12 cellular contexts compared by ENCODE assay signal in genomic region chr9:94915476-94916450, GRCh38.
DNase-seq lines count a peak whose midpoint lies in the region; ATAC-seq, FAIRE-seq and TF ChIP-seq lines count a peak whose summit lies in the region.
"Had no signal": no experiment of that assay in that cellular context is flagged by ENCODE, and none has a peak within 500 bp of the region (broad histone marks: within the 10 kb centered on the region; RNA-seq: fewer than 3 reads in every experiment).

No MANE protein-coding gene starts in this region.

- peaks cover 5% of the 10 kb centered on the region for H3K36me3 Mint-ChIP-seq in astrocyte (ENCODE audit: low read depth, unreplicated experiment)

- ATAC-seq in HCT116 (no peak), left lobe of liver (no peak), GM21381 (IDR thresholded peaks at IDR 0.05; ENCODE audit: unreplicated experiment) (no peak)
- ATAC-seq: activated T-cell treated with anti-CD3 and anti-CD28 coated beads, Interleukin-2, amount 50 U/mL, for 72 hours had no signal

- TF ChIP-seq POLR2A in HCT116 (IDR thresholded peaks at IDR 0.05; ENCODE audit: borderline replicate concordance, extremely low read depth, insufficient read depth, insufficient read length) = no peak
- TF ChIP-seq POLR2A in stomach (IDR thresholded peaks at IDR 0.05) = no peak

- H3K9ac ChIP-seq in HCT116 (ENCODE audit: low read length) = 0 out of 2 replicates have a peak overlapping the region, but pooled peaks have one; percentile 6
- no peak overlapping the region for H3K9ac ChIP-seq in astrocyte (ENCODE audit: low read length)

- RAD21 ChIA-PET in HCT116 (lab: Charles Lee; ENCODE audit: low non-redundant PET in 1 of 2, low total read pairs in 2 of 2, uncharacterized antibody in 2 of 2, unreplicated experiment in 2 of 2) = no interaction called here

- H2AFZ ChIP-seq in HCT116 (ENCODE audit: low read depth, low read length, poor library complexity, severe bottlenecking) (no peak overlapping the region), astrocyte (ENCODE audit: low read depth, low read length) (no peak overlapping the region)

- intact Hi-C loops in HCT116 (cut with micrococcal nuclease) (no loop called here), stomach (cut with DNase I; ENCODE audit: low total_unique reads) (no loop called here)

- H3K4me1 ChIP-seq in HCT116 (ENCODE audit: control insufficient read depth in 1 of 2, insufficient read depth in 2 of 2, low read length in 2 of 2) (peaks cover 92 to 100% of the 10 kb centered on the region in 2 experiments), astrocyte (ENCODE audit: insufficient read depth, low read length) (peaks cover 43% of the 10 kb centered on the region), stomach (peaks cover 22 to 53% (median 38%) of the 10 kb centered on the region in 4 donors)

- TF ChIP-seq EP300 in stomach (IDR thresholded peaks at IDR 0.05) = no peak

- H3K27me3 ChIP-seq in HCT116 (ENCODE audit: insufficient read depth, low read length) = no peaks in the 10 kb centered on the region
- no peaks in the 10 kb centered on the region for H3K27me3 ChIP-seq in astrocyte (ENCODE audit: insufficient read depth, low read length)
- H3K27me3 ChIP-seq in stomach = no peaks in the 10 kb centered on the region
- H3K27me3 ChIP-seq: ovary had no signal

- H3K4me2 ChIP-seq in HCT116 (ENCODE audit: low read length) (peak overlapping the region; percentile 17; the same call in 1 of the 2 replicates), astrocyte (ENCODE audit: low read length) (no peak overlapping the region)

- no peaks in the 10 kb centered on the region for H3K79me2 ChIP-seq in HCT116 (ENCODE audit: insufficient read depth, low read length)
- H3K79me2 ChIP-seq in astrocyte (ENCODE audit: insufficient read depth, low read length) = peaks cover 4% of the 10 kb centered on the region

- H3K27ac ChIP-seq in HCT116 (ENCODE audit: low read depth, low read length) (no peak overlapping the region), astrocyte (ENCODE audit: low read depth, low read length) (peak overlapping the region; percentile 84), stomach (peak overlapping the region in 3 of 5 donors; percentile 13 to 71 (median 52))
- H3K27ac ChIP-seq: SK-N-MC had no signal

- H3K9me3 ChIP-seq in HCT116 (ENCODE audit: control insufficient read depth in 1 of 2, insufficient read depth in 1 of 2, low read depth in 1 of 2, low read length in 2 of 2) = no peaks in the 10 kb centered on the region
- no peaks in the 10 kb centered on the region for H3K9me3 ChIP-seq in astrocyte (ENCODE audit: insufficient read depth, low read depth, low read length)
- no peaks in the 10 kb centered on the region for H3K9me3 ChIP-seq in stomach
- H3K9me3 ChIP-seq: ovary had no signal

- H3K4me3 ChIP-seq in HCT116 (replicated peaks in 1 of 2; ENCODE audit: low read depth in 1 of 2, low read length in 2 of 2) (no peak overlapping the region), astrocyte (ENCODE audit: insufficient read depth, low read depth, low read length) (no peak overlapping the region), stomach (no peak overlapping the region)
- H3K4me3 ChIP-seq: ovary, SK-N-MC had no signal

- H3K36me3 ChIP-seq in HCT116 (ENCODE audit: control insufficient read depth in 1 of 2, insufficient read depth in 2 of 2, low read length in 2 of 2) (no peaks in the 10 kb centered on the region), astrocyte (ENCODE audit: insufficient read depth, low read length) (no peaks in the 10 kb centered on the region), stomach (no peaks in the 10 kb centered on the region)
- H3K36me3 ChIP-seq: ovary had no signal

- no peak for DNase-seq in HCT116 (ENCODE audit: low read depth, low spot score)
- DNase-seq in astrocyte (ENCODE audit: low read depth) = no peak
- peak; percentile 15 for DNase-seq in left lobe of liver (ENCODE audit: low spot score)
- no peak for DNase-seq in stomach
- no peak for DNase-seq in NCI-H2171 treated with DMSO at 0.1 percent for 48 hours (lab: John Stamatoyannopoulos, UW)
- no peak for DNase-seq in stimulated activated CD8-positive, alpha-beta memory T cell treated with anti-CD3 and anti-CD28 coated beads, Interleukin-4, amount 100 ng/mL, for 48 hours
- DNase-seq: activated T-cell treated with anti-CD3 and anti-CD28 coated beads, Interleukin-2, amount 50 U/mL, for 72 hours; NCI-H446 treated with DMSO at 0.1 percent for 48 hours had no signal

- TF ChIP-seq CTCF in HCT116 (IDR thresholded peaks at IDR 0.05 in 2 of 3, conservative IDR thresholded peaks at IDR 0.05 in 1 of 3; ENCODE audit: borderline replicate concordance in 1 of 3, insufficient read depth in 1 of 3, low read depth in 2 of 3, low read length in 2 of 3) = no peak
- TF ChIP-seq CTCF in astrocyte (IDR thresholded peaks at IDR 0.05; ENCODE audit: insufficient read depth, low read depth, low read length) = no peak
- TF ChIP-seq CTCF in stomach (IDR thresholded peaks at IDR 0.05) = no peak

- H3K9me3 Mint-ChIP-seq in astrocyte (ENCODE audit: unreplicated experiment) = peaks cover 7% of the 10 kb centered on the region
- H3K9me3 Mint-ChIP-seq: activated T-cell treated with anti-CD3 and anti-CD28 coated beads, Interleukin-2, amount 50 U/mL, for 72 hours; stimulated activated naive CD8-positive, alpha-beta T cell treated with anti-CD3 and anti-CD28 coated beads, Interleukin-15, Interleukin-2, amounts not matched to agents 100 ng/mL and 50 ng/mL, for 24 hours had no signal

- no peaks in the 10 kb centered on the region for H3K27me3 Mint-ChIP-seq in astrocyte (ENCODE audit: low read depth, unreplicated experiment)
- H3K27me3 Mint-ChIP-seq: stimulated activated naive CD8-positive, alpha-beta T cell treated with anti-CD3 and anti-CD28 coated beads, Interleukin-15, Interleukin-2, amounts not matched to agents 100 ng/mL and 50 ng/mL, for 24 hours had no signal

- H3K9me2 ChIP-seq in HCT116 (ENCODE audit: insufficient read depth) = no peaks in the 10 kb centered on the region

- H3K27ac Mint-ChIP-seq in astrocyte (ENCODE audit: unreplicated experiment) = peak overlapping the region; percentile 90
- H3K27ac Mint-ChIP-seq: activated T-cell treated with anti-CD3 and anti-CD28 coated beads, Interleukin-2, amount 50 U/mL, for 72 hours; stimulated activated naive CD8-positive, alpha-beta T cell treated with anti-CD3 and anti-CD28 coated beads, Interleukin-15, Interleukin-2, amounts not matched to agents 100 ng/mL and 50 ng/mL, for 24 hours had no signal

- 88 to 92% (median 89%) methylated on average over 17 of the region's 17 CpGs for WGBS in stomach, 5 donors

- no peak overlapping the region for H3K4me3 Mint-ChIP-seq in astrocyte (ENCODE audit: unreplicated experiment)
- H3K4me3 Mint-ChIP-seq: activated T-cell treated with anti-CD3 and anti-CD28 coated beads, Interleukin-2, amount 50 U/mL, for 72 hours; stimulated activated naive CD8-positive, alpha-beta T cell treated with anti-CD3 and anti-CD28 coated beads, Interleukin-15, Interleukin-2, amounts not matched to agents 100 ng/mL and 50 ng/mL, for 24 hours had no signal

- POLR2A ChIA-PET in HCT116 (lab: Charles Lee) = no interaction called here

- BruUV-seq in HCT116 (replicated peaks; lab: Mats Ljungman, UMichigan) = no TSS peak

- no peak for FAIRE-seq in astrocyte (lab: Jason Lieb, UNC)

- no peaks in the 10 kb centered on the region for H4K20me1 ChIP-seq in HCT116 (ENCODE audit: insufficient read depth)
- H4K20me1 ChIP-seq in astrocyte (ENCODE audit: insufficient read depth, low read length) = no peaks in the 10 kb centered on the region

- peaks cover 60% of the 10 kb centered on the region for H3K4me1 Mint-ChIP-seq in astrocyte (ENCODE audit: low read depth, unreplicated experiment)

- no peak for TF ChIP-seq RAD21 in HCT116 (IDR thresholded peaks at IDR 0.05; ENCODE audit: low read depth)

- CTCF ChIA-PET in HCT116 (lab: Charles Lee) = no interaction called here

TF ChIP-seq in HCT116, 20 proteins besides CTCF, POLR2A, EP300 and RAD21 (continues in another document):
- TF ChIP-seq CEBPB (IDR thresholded peaks at IDR 0.05; ENCODE audit: low read depth) (no peak), ATF3 (IDR thresholded peaks at IDR 0.05) (no peak), JUND (IDR thresholded peaks at IDR 0.05) (no peak), POLR2AphosphoS5 (IDR thresholded peaks at IDR 0.05; ENCODE audit: low read depth, low read length) (no peak), SRF (IDR thresholded peaks at IDR 0.05; ENCODE audit: low read depth) (no peak), ZBTB33 (IDR thresholded peaks at IDR 0.05; ENCODE audit: extremely low read depth, insufficient replicate concordance, low read length) (no peak)
